10 cellular contexts compared by ENCODE assay signal in genomic region chr2:144509001-144509545, GRCh38. TPM values are rescaled to one million over a fixed set of nuclear protein-coding genes. Genes with fewer than 3 reads are reported as not detected.
DNase-seq lines count a peak whose midpoint lies in the region; ATAC-seq and TF ChIP-seq lines count a peak whose summit lies in the region.
"Had no signal": no experiment of that assay in that cellular context is flagged by ENCODE, and none has a peak within 500 bp of the region (broad histone marks: within the 10 kb centered on the region; RNA-seq: fewer than 3 reads in every experiment).

No MANE protein-coding gene starts in this region.

- H2BK120ac ChIP-seq in H9 (ENCODE audit: low read depth, low read length, poor library complexity, severe bottlenecking) = no peak overlapping the region

- H3K79me2 ChIP-seq in H9 (ENCODE audit: insufficient read depth, low read length) = no peaks in the 10 kb centered on the region

- H3K4me1 Mint-ChIP-seq in H9 = peaks cover 82 to 88% of the 10 kb centered on the region in 2 experiments

- TF ChIP-seq CTCF in spleen (IDR thresholded peaks at IDR 0.05 in 8 of 11, conservative IDR thresholded peaks at IDR 0.05 in 3 of 11) = no peak
- no peak for TF ChIP-seq CTCF in H9 (conservative IDR thresholded peaks at IDR 0.05)

- H3K4me3 ChIP-seq in HUES48 (ENCODE audit: low read depth, low read length) (0 out of 2 replicates have a peak overlapping the region, but pooled peaks have one; percentile 9), spleen (peak overlapping the region in 2 of 8 donors; percentile 1 to 53)

- H3K4me1 ChIP-seq in HUES48 (ENCODE audit: control insufficient read depth, insufficient read depth, low read length) (peaks cover 83% of the 10 kb centered on the region), spleen (peaks cover 38 to 100% (median 97%) of the 10 kb centered on the region in 6 donors), H9 (ENCODE audit: insufficient read depth, low read length) (peaks cover 16% of the 10 kb centered on the region)

- H3K27me3 Mint-ChIP-seq in H9 (ENCODE audit: low read depth) = peaks cover 76% of the 10 kb centered on the region

- no peak overlapping the region for H3T11ph ChIP-seq in H9 (ENCODE audit: low read length)

- H3K14ac ChIP-seq in H9 (ENCODE audit: insufficient read depth, low read length) = no peak overlapping the region

- peak overlapping the region in 1 of 3 experiments; percentile 14; a peak in 1 of 7 replicates for H3K27ac Mint-ChIP-seq in H9
- H3K27ac Mint-ChIP-seq: activated CD4-positive, alpha-beta T cell treated with anti-CD3 and anti-CD28 coated beads for 36 hours had no signal

- H4K8ac ChIP-seq in H9 (replicated peaks; ENCODE audit: insufficient read length, low read depth, low read length) = no peak overlapping the region

- H3K4me2 ChIP-seq in H9 (ENCODE audit: insufficient read depth, insufficient read length, low read length) = no peak overlapping the region

- intact Hi-C loops in spleen (cut with DNase I; ENCODE audit: low total_unique reads) = no loop called here

- no peak overlapping the region for H2BK20ac ChIP-seq in H9 (ENCODE audit: low read depth, low read length, poor library complexity, severe bottlenecking)

- H3K23me2 ChIP-seq in H9 (ENCODE audit: insufficient read length, low read depth, low read length, poor library complexity, severe bottlenecking) = peaks cover 7% of the 10 kb centered on the region

- H3K79me1 ChIP-seq in H9 (ENCODE audit: insufficient read depth, low read depth, low read length, poor library complexity, severe bottlenecking) = no peaks in the 10 kb centered on the region

- H2AFZ ChIP-seq in H9 (ENCODE audit: low read length) = no peak overlapping the region

- WGBS in adipose tissue, 3 donors = 48 to 64% (median 50%) methylated on average over 7 of the region's 7 CpGs
- WGBS in spleen, 5 donors = 60 to 73% (median 63%) methylated on average over 7 of the region's 7 CpGs
- no CpG with 5 or more reads among the region's 7 CpGs for WGBS in H9 (ENCODE audit: extremely low coverage, insufficient read length, low lambda C conversion rate)

- no peaks in the 10 kb centered on the region for H3K9me3 ChIP-seq in HUES48 (ENCODE audit: control insufficient read depth, insufficient read depth, low read length)
- no peaks in the 10 kb centered on the region for H3K9me3 ChIP-seq in spleen
- H3K9me3 ChIP-seq in H9 (ENCODE audit: control insufficient read depth, low read depth, low read length) = no peaks in the 10 kb centered on the region

- TF ChIP-seq POLR2A in spleen (IDR thresholded peaks at IDR 0.05) = no peak

- no peak for ATAC-seq in HG03520 (IDR thresholded peaks at IDR 0.05; ENCODE audit: unreplicated experiment)
- ATAC-seq: activated CD4-positive, alpha-beta T cell treated with anti-CD3 and anti-CD28 coated beads for 36 hours had no signal

- no peak overlapping the region for H3K4ac ChIP-seq in H9 (ENCODE audit: low read depth, low read length)

- no peak overlapping the region for H3K56ac ChIP-seq in H9 (ENCODE audit: insufficient read length, low read depth, low read length)

- H3K27me3 ChIP-seq in HUES48 (ENCODE audit: control insufficient read depth, insufficient read depth, low read length) (peaks cover 70% of the 10 kb centered on the region), spleen (replicated peaks in 1 of 7) (no peaks in the 10 kb centered on the region), H9 (ENCODE audit: insufficient read depth, low read length) (peaks cover 30% of the 10 kb centered on the region)

- peak; percentile 24 for DNase-seq in kidney glomerular epithelial cell (lab: John Stamatoyannopoulos, UW)
- no peak for DNase-seq in spleen
- no peak for DNase-seq in AML-193 (lab: John Stamatoyannopoulos, UW)
- DNase-seq in H9 = no peak
- DNase-seq in activated effector memory CD4-positive, alpha-beta T cell treated with Interleukin-2 at 50 U/mL for 16 hours = no peak
- DNase-seq: activated CD4-positive, alpha-beta T cell treated with anti-CD3 and anti-CD28 coated beads for 36 hours; cortex of kidney had no signal

- no peak overlapping the region for H4K91ac ChIP-seq in H9 (ENCODE audit: insufficient read length, low read depth, low read length)

- H3K27ac ChIP-seq in HUES48 (ENCODE audit: low read depth, low read length) (peak overlapping the region; percentile 92), adipose tissue (ENCODE audit: low read depth, low read length) (peak overlapping the region; percentile 38), spleen (peak overlapping the region; percentile 64 to 99 (median 98)), H9 (ENCODE audit: insufficient read length, low read depth, low read length) (no peak overlapping the region)

- no peak overlapping the region for H2BK15ac ChIP-seq in H9 (ENCODE audit: low read depth, low read length)

- H3K9me3 Mint-ChIP-seq in H9 = peaks cover 0 to 3% of the 10 kb centered on the region in 2 experiments; a peak in 2 of 5 replicates

- no peak overlapping the region for H3K18ac ChIP-seq in H9 (ENCODE audit: insufficient read length, low read depth, low read length)

- no peak overlapping the region for H4K5ac ChIP-seq in H9 (ENCODE audit: insufficient read length, low read depth, low read length)

- H3K36me3 Mint-ChIP-seq in H9 (ENCODE audit: insufficient read depth in 1 of 3, low read depth in 3 of 3) = no peaks in the 10 kb centered on the region

- H4K20me1 ChIP-seq in H9 (ENCODE audit: control insufficient read depth, insufficient read depth, insufficient read length) = no peaks in the 10 kb centered on the region

- no peak overlapping the region for H2BK5ac ChIP-seq in H9 (ENCODE audit: insufficient read length, low read length)

- peak overlapping the region in 1 of 2 experiments; percentile 5; a peak in 2 of 5 replicates for H3K4me3 Mint-ChIP-seq in H9
- H3K4me3 Mint-ChIP-seq: activated CD4-positive, alpha-beta T cell treated with anti-CD3 and anti-CD28 coated beads for 36 hours had no signal

- no peaks in the 10 kb centered on the region for H3K36me3 ChIP-seq in HUES48 (ENCODE audit: control insufficient read depth, insufficient read depth, low read length)
- peaks cover 0 to 22% (median 2%) of the 10 kb centered on the region in 6 donors for H3K36me3 ChIP-seq in spleen

- no peak overlapping the region for H3K23ac ChIP-seq in H9 (ENCODE audit: insufficient read length, low read depth, low read length)

- H3K9ac ChIP-seq in HUES48 (ENCODE audit: low read depth, low read length) (no peak overlapping the region), H9 (ENCODE audit: extremely low read depth, insufficient read length, low read length) (no peak overlapping the region)

- H2BK12ac ChIP-seq in H9 (ENCODE audit: insufficient read length, low read depth, low read length) = no peak overlapping the region

- H2AK5ac ChIP-seq in H9 (ENCODE audit: insufficient read length, low read length) = no peak overlapping the region

RNA-seq across cellular contexts. Expression of gene ZEB2, which starts 10.8 kb away (rescaled TPM):
- 10 to 100 TPM in 2 of 3 donors, 1 to 10 TPM in 1; 5.6 to 92.6 (median 76.3) TPM for polyA plus RNA-seq in adipose tissue
- total RNA-seq in spleen = 100 to 1,000 TPM; 217 to 362 (median 262) TPM
- polyA plus RNA-seq in spleen = 10 to 100 TPM; 25.5 to 36.8 (median 28.5) TPM
- 0.77 and 1.2 TPM in 2 replicates for total RNA-seq in H9 (2021)

Comparison
In these comparisons a context has a peak if more than half of its experiments do, and no peak if none do; other contexts are left out.
1. RNA of gene ZEB2, which starts 10.8 kb away (total RNA-seq): 217 to 362 TPM in spleen; 0.77 to 1.2 TPM in H9; every median in the first group is over 10 times any median in the second.